30 cellular contexts compared by ENCODE assay signal in the genomic region with DNA sequence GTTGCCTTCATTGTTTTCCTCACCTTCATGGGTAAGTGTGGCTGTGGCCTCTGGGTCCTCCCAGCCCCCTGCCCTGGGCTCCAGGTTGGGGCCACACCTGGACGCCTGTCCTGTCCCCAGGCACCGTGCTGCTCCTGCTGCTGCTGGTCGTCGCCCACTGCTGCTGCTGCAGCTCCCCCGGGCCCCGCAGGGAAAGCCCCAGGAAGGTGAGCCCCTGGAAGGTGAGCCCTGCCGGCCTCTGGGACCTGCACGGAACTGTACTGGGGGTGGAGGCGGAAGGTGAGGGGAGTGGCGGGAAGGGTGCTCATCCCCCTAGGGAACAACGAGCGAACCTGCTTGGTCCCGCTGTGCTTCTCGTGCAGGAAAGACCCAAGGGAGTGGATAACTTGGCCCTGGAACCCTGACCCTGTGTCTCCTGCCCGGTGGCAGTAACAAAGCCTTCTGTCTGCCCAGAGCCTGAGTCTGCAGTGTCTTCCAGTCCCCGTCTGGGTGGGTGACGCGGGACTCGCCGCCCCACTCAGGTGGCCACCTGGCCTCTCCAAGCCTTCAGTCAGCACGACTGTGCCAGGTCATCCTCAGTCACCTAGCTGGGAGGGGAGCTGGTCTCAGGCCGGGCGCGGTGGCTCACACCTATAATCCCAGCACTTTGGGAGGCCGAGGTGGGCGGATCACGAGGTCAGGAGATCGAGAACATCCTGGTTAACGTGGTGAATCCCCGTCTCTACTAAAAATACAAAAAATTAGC. TPM values are rescaled to one million over a fixed set of nuclear protein-coding genes. Genes with fewer than 3 reads are reported as not detected.
DNase-seq lines count a peak whose midpoint lies in the region; ATAC-seq and TF ChIP-seq lines count a peak whose summit lies in the region.
"Had no signal": no experiment of that assay in that cellular context is flagged by ENCODE, and none has a peak within 500 bp of the region (broad histone marks: within the 10 kb centered on the region; RNA-seq: fewer than 3 reads in every experiment).

No MANE protein-coding gene starts in this region.

- H3K4me3 ChIP-seq in duodenal mucosa (ENCODE audit: low read depth in 1 of 2, low read length in 2 of 2) (peak overlapping the region; percentile 79 to 81), mucosa of stomach (ENCODE audit: low read length) (peak overlapping the region; percentile 80), upper lobe of right lung (peak overlapping the region; percentile 21)
- H3K4me3 ChIP-seq: A549, ovary had no signal

- no peak overlapping the region for H3K27ac Mint-ChIP-seq in natural killer cell treated with Interleukin-12 subunit alpha and Interleukin-12 subunit beta and Interleukin-15 and Interleukin-18, amount 100 ng/mL, for 72 hours
- H3K27ac Mint-ChIP-seq in natural killer cell, result no peak overlapping the region
- H3K27ac Mint-ChIP-seq: activated CD4-positive, alpha-beta T cell treated with anti-CD3 and anti-CD28 coated beads, Interleukin-2, amount 10 ng/mL, durations not matched to agents 24 days and 14 days; activated naive CD8-positive, alpha-beta T cell; H9; naive thymus-derived CD8-positive, alpha-beta T cell; stimulated activated naive CD8-positive, alpha-beta T cell treated with anti-CD3 and anti-CD28 coated beads, Interleukin-15, Interleukin-2, amounts not matched to agents 100 ng/mL and 50 ng/mL, for 24 hours had no signal

- H3K27me3 ChIP-seq in duodenal mucosa (ENCODE audit: control insufficient read depth in 1 of 2, insufficient read depth in 2 of 2, low read length in 2 of 2) (no peaks in the 10 kb centered on the region), mucosa of stomach (ENCODE audit: control insufficient read depth, insufficient read depth, low read length) (no peaks in the 10 kb centered on the region), upper lobe of right lung (no peaks in the 10 kb centered on the region)
- H3K27me3 ChIP-seq: left lung, ovary had no signal

- H3K9me3 ChIP-seq in duodenal mucosa (ENCODE audit: control insufficient read depth in 1 of 2, low read length in 2 of 2), result no peaks in the 10 kb centered on the region
- H3K9me3 ChIP-seq in mucosa of stomach (ENCODE audit: control insufficient read depth, low read length), result no peaks in the 10 kb centered on the region
- no peaks in the 10 kb centered on the region for H3K9me3 ChIP-seq in upper lobe of right lung
- H3K9me3 ChIP-seq: A549, left lung, ovary had no signal

- intact Hi-C loops in natural killer cell (cut with micrococcal nuclease), result no loop called here
- intact Hi-C loops in upper lobe of right lung (cut with DNase I), result no loop called here

- DNase-seq in natural killer cell treated with Interleukin-12 subunit alpha and Interleukin-12 subunit beta and Interleukin-15 and Interleukin-18, amount 100 ng/mL, for 72 hours (ENCODE audit: low spot score), result peak; percentile 51
- DNase-seq in natural killer cell (no peak), upper lobe of right lung (no peak), MV-4-11 (lab: John Stamatoyannopoulos, UW) (no peak), midbrain (lab: John Stamatoyannopoulos, UW) (no peak)
- no peak for DNase-seq in activated CD4-positive, alpha-beta T cell treated with anti-CD3 and anti-CD28 coated beads, Interleukin-2, amount 50 U/mL, for 1 hour
- DNase-seq: activated CD4-positive, alpha-beta T cell treated with anti-CD3 and anti-CD28 coated beads, Interleukin-2, amount 10 ng/mL, durations not matched to agents 24 days and 14 days; activated effector memory CD4-positive, alpha-beta T cell treated with Interleukin-2 at 50 U/mL for 16 hours; activated T-cell treated with anti-CD3 and anti-CD28 coated beads, Interleukin-2, amount 50 U/mL, for 1 hour; CD4-positive, CD25-positive, alpha-beta regulatory T cell; effector CD8-positive, alpha-beta T cell; EL; glutamatergic neuron; H9; naive thymus-derived CD8-positive, alpha-beta T cell; NCI-H2081 treated with DMSO at 0.1 percent for 48 hours; NCI-H226; ovary; retina; stimulated activated CD4-positive, alpha-beta T cell treated with anti-CD3 and anti-CD28 coated beads, Interleukin-1b, Interleukin-23, amount 100 ng/mL, for 48 hours; SW 1271; T1000 had no signal

- H3K27ac ChIP-seq in duodenal mucosa (ENCODE audit: low read depth, low read length) (peak overlapping the region; percentile 70), upper lobe of right lung (no peak overlapping the region)
- H3K27ac ChIP-seq: A549, KMS-11, left lung, ovary had no signal

- H3K9me3 Mint-ChIP-seq in natural killer cell treated with Interleukin-12 subunit alpha and Interleukin-12 subunit beta and Interleukin-15 and Interleukin-18, amount 100 ng/mL, for 72 hours, result no peaks in the 10 kb centered on the region
- H3K9me3 Mint-ChIP-seq in natural killer cell, result no peaks in the 10 kb centered on the region
- H3K9me3 Mint-ChIP-seq: activated CD4-positive, alpha-beta T cell treated with anti-CD3 and anti-CD28 coated beads, Interleukin-2, amount 10 ng/mL, durations not matched to agents 24 days and 14 days; CD4-positive, CD25-positive, alpha-beta regulatory T cell; H9; naive thymus-derived CD8-positive, alpha-beta T cell; stimulated activated naive CD8-positive, alpha-beta T cell treated with anti-CD3 and anti-CD28 coated beads, Interleukin-15, Interleukin-2, amounts not matched to agents 100 ng/mL and 50 ng/mL, for 24 hours had no signal

- no peaks in the 10 kb centered on the region for H3K27me3 Mint-ChIP-seq in natural killer cell treated with Interleukin-12 subunit alpha and Interleukin-12 subunit beta and Interleukin-15 and Interleukin-18, amount 100 ng/mL, for 72 hours
- H3K27me3 Mint-ChIP-seq in natural killer cell (ENCODE audit: low read depth in 2 of 2), result peaks cover 0 to 3% of the 10 kb centered on the region in 2 donors
- H3K27me3 Mint-ChIP-seq: activated naive CD8-positive, alpha-beta T cell; CD4-positive, CD25-positive, alpha-beta regulatory T cell; stimulated activated naive CD8-positive, alpha-beta T cell treated with anti-CD3 and anti-CD28 coated beads, Interleukin-15, Interleukin-2, amounts not matched to agents 100 ng/mL and 50 ng/mL, for 24 hours had no signal

- no peaks in the 10 kb centered on the region for H3K36me3 Mint-ChIP-seq in natural killer cell treated with Interleukin-12 subunit alpha and Interleukin-12 subunit beta and Interleukin-15 and Interleukin-18, amount 100 ng/mL, for 72 hours
- no peaks in the 10 kb centered on the region for H3K36me3 Mint-ChIP-seq in natural killer cell
- H3K36me3 Mint-ChIP-seq: activated naive CD8-positive, alpha-beta T cell; CD4-positive, CD25-positive, alpha-beta regulatory T cell had no signal

- no peak for TF ChIP-seq CTCF in natural killer cell (IDR thresholded peaks at IDR 0.05)
- no peak for TF ChIP-seq CTCF in upper lobe of right lung (IDR thresholded peaks at IDR 0.05)

- no peak for ATAC-seq in natural killer cell treated with Interleukin-12 subunit alpha and Interleukin-12 subunit beta and Interleukin-15 and Interleukin-18, amount 100 ng/mL, for 72 hours
- ATAC-seq in natural killer cell (no peak), upper lobe of right lung (no peak)
- ATAC-seq: A549; naive thymus-derived CD8-positive, alpha-beta T cell had no signal

- H3K4me1 ChIP-seq in duodenal mucosa (ENCODE audit: control insufficient read depth in 1 of 2, insufficient read depth in 2 of 2, low read length in 2 of 2) (peaks cover 19 to 23% of the 10 kb centered on the region in 2 donors), mucosa of stomach (ENCODE audit: control insufficient read depth, insufficient read depth, low read length) (peaks cover 22% of the 10 kb centered on the region), upper lobe of right lung (peaks cover 6% of the 10 kb centered on the region)

- no peak overlapping the region for H3K4me3 Mint-ChIP-seq in natural killer cell treated with Interleukin-12 subunit alpha and Interleukin-12 subunit beta and Interleukin-15 and Interleukin-18, amount 100 ng/mL, for 72 hours
- H3K4me3 Mint-ChIP-seq in natural killer cell, result no peak overlapping the region
- H3K4me3 Mint-ChIP-seq: activated CD4-positive, alpha-beta T cell treated with anti-CD3 and anti-CD28 coated beads, Interleukin-2, amount 10 ng/mL, durations not matched to agents 24 days and 14 days; activated naive CD8-positive, alpha-beta T cell; CD4-positive, CD25-positive, alpha-beta regulatory T cell; H9; naive thymus-derived CD8-positive, alpha-beta T cell; stimulated activated naive CD8-positive, alpha-beta T cell treated with anti-CD3 and anti-CD28 coated beads, Interleukin-15, Interleukin-2, amounts not matched to agents 100 ng/mL and 50 ng/mL, for 24 hours had no signal

- H3K36me3 ChIP-seq in duodenal mucosa (ENCODE audit: control insufficient read depth in 1 of 2, insufficient read depth in 2 of 2, low read length in 2 of 2), result peaks cover 0 to 15% of the 10 kb centered on the region in 2 donors
- H3K36me3 ChIP-seq in mucosa of stomach (ENCODE audit: control insufficient read depth, insufficient read depth, low read length), result no peaks in the 10 kb centered on the region
- H3K36me3 ChIP-seq in upper lobe of right lung, result peaks cover 9% of the 10 kb centered on the region
- H3K36me3 ChIP-seq: ovary had no signal

- peaks cover 0 to 3% of the 10 kb centered on the region in 2 donors for H3K4me1 Mint-ChIP-seq in natural killer cell treated with Interleukin-12 subunit alpha and Interleukin-12 subunit beta and Interleukin-15 and Interleukin-18, amount 100 ng/mL, for 72 hours (ENCODE audit: low read depth in 2 of 2)
- H3K4me1 Mint-ChIP-seq in natural killer cell, result peaks cover 0 to 5% of the 10 kb centered on the region in 2 donors

- H3K9ac ChIP-seq in duodenal mucosa (ENCODE audit: low read depth in 1 of 2, low read length in 2 of 2) (peak overlapping the region; percentile 72 to 77), mucosa of stomach (ENCODE audit: low read length) (peak overlapping the region; percentile 92)
- H3K9ac ChIP-seq: KMS-11 had no signal

RNA-seq across cellular contexts. Expression of gene SMIM22, which starts 0.8 kb away (rescaled TPM):
- total RNA-seq in natural killer cell treated with Interleukin-12 subunit alpha and Interleukin-12 subunit beta and Interleukin-15 and Interleukin-18, amount 100 ng/mL, for 72 hours, result not detected
- total RNA-seq in natural killer cell (not detected), upper lobe of right lung (23.3 TPM)
- total RNA-seq: activated CD4-positive, alpha-beta T cell treated with anti-CD3 and anti-CD28 coated beads, Interleukin-2, amount 10 ng/mL, durations not matched to agents 24 days and 14 days; CD4-positive, CD25-positive, alpha-beta regulatory T cell; H9; naive thymus-derived CD8-positive, alpha-beta T cell had no signal

RNA-seq across cellular contexts. Expression of gene ROGDI, which starts 6.4 kb away (rescaled TPM):
- total RNA-seq in natural killer cell treated with Interleukin-12 subunit alpha and Interleukin-12 subunit beta and Interleukin-15 and Interleukin-18, amount 100 ng/mL, for 72 hours, result 1 to 10 TPM; 3.8 to 7.1 TPM
- 10 to 100 TPM in 1 of 3 donors, 1 to 10 TPM in 2; 6.6 to 15.5 (median 7.5) TPM for total RNA-seq in natural killer cell
- 21.8 TPM for total RNA-seq in upper lobe of right lung

RNA-seq across cellular contexts. Expression of gene SEPTIN12, which starts 7.9 kb away (rescaled TPM):
- not detected for total RNA-seq in natural killer cell treated with Interleukin-12 subunit alpha and Interleukin-12 subunit beta and Interleukin-15 and Interleukin-18, amount 100 ng/mL, for 72 hours
- total RNA-seq in natural killer cell (under 1 TPM in 1 of 3 donors, not detected in 2; 0.59 TPM), upper lobe of right lung (not detected)
- total RNA-seq: activated CD4-positive, alpha-beta T cell treated with anti-CD3 and anti-CD28 coated beads, Interleukin-2, amount 10 ng/mL, durations not matched to agents 24 days and 14 days; epithelial cell of proximal tubule; left lung; naive thymus-derived CD8-positive, alpha-beta T cell had no signal

RNA-seq across cellular contexts. Expression of gene ZNF500, which starts 29.0 kb away (rescaled TPM):
- total RNA-seq in natural killer cell treated with Interleukin-12 subunit alpha and Interleukin-12 subunit beta and Interleukin-15 and Interleukin-18, amount 100 ng/mL, for 72 hours, result 10 to 100 TPM; 12.2 to 20.9 TPM
- total RNA-seq in natural killer cell, result 10 to 100 TPM; 11.4 to 20.3 (median 13.0) TPM
- total RNA-seq in upper lobe of right lung, result 15.7 TPM

RNA-seq across cellular contexts. Expression of gene GLYR1, which starts 51.1 kb away (rescaled TPM):
- 100 to 1,000 TPM; 126 to 156 TPM for total RNA-seq in natural killer cell treated with Interleukin-12 subunit alpha and Interleukin-12 subunit beta and Interleukin-15 and Interleukin-18, amount 100 ng/mL, for 72 hours
- 100 to 1,000 TPM; 112 to 129 (median 125) TPM for total RNA-seq in natural killer cell
- total RNA-seq in upper lobe of right lung, result 85.7 TPM

Comparison
In these comparisons a context has a peak if more than half of its experiments do, and no peak if none do; other contexts are left out.
1. H3K4me3 ChIP-seq: peak in every context shown above with its lines; median percentile 80 in duodenal mucosa; 80 in mucosa of stomach; 21 in upper lobe of right lung.
2. RNA of gene SMIM22, which starts 0.8 kb away (total RNA-seq): 23.3 TPM in upper lobe of right lung (single experiment); not detected in natural killer cell treated with Interleukin-12 subunit alpha and Interleukin-12 subunit beta and Interleukin-15 and Interleukin-18, amount 100 ng/mL, for 72 hours and not detected in natural killer cell; every median in the first group is over 10 times any median in the second.